In genomic region chr18:58534535-58535301, GRCh38 we compare ENCODE assay signal across 12 cellular contexts.
DNase-seq lines count a peak whose midpoint lies in the region; ATAC-seq, FAIRE-seq and TF ChIP-seq lines count a peak whose summit lies in the region.
"Had no signal": no experiment of that assay in that cellular context is flagged by ENCODE, and none has a peak within 500 bp of the region (broad histone marks: within the 10 kb centered on the region; RNA-seq: fewer than 3 reads in every experiment).

No MANE protein-coding gene starts in this region.

- H3F3A ChIP-seq in smooth muscle cell (ENCODE audit: low read depth), result no peaks in the 10 kb centered on the region

- peak; percentile 18 for ATAC-seq in GM19025 (IDR thresholded peaks at IDR 0.05; ENCODE audit: low read depth, unreplicated experiment)
- peak; percentile 5 for ATAC-seq in HG02763 (IDR thresholded peaks at IDR 0.05; ENCODE audit: unreplicated experiment)

- H3K4me1 Mint-ChIP-seq in Calu3 (ENCODE audit: low read depth, unreplicated experiment), result peaks cover 55% of the 10 kb centered on the region
- H3K4me1 Mint-ChIP-seq in activated T-helper 2 cell treated with anti-CD3 and anti-CD28 coated beads, Interferon-gamma antibody, Interleukin-2, Interleukin-4, amounts not matched to agents 10 μg/mL and 5 μg/mL and 100 μg/mL, durations not matched to agents 14 hours and 24 hours and 36 hours (ENCODE audit: low read depth), result peaks cover 33% of the 10 kb centered on the region

- H3K79me2 ChIP-seq in smooth muscle cell (ENCODE audit: low read depth), result no peaks in the 10 kb centered on the region

- no peak overlapping the region for H3K4me3 Mint-ChIP-seq in Calu3 (ENCODE audit: low read depth, unreplicated experiment)
- no peak overlapping the region for H3K4me3 Mint-ChIP-seq in activated T-helper 2 cell treated with anti-CD3 and anti-CD28 coated beads, Interferon-gamma antibody, Interleukin-2, Interleukin-4, amounts not matched to agents 10 μg/mL and 5 μg/mL and 100 μg/mL, durations not matched to agents 14 hours and 24 hours and 36 hours (ENCODE audit: low read depth)
- H3K4me3 Mint-ChIP-seq: activated T-helper 1 cell treated with anti-CD3 and anti-CD28 coated beads, Interleukin-12 subunit alpha, Interleukin-12 subunit beta, Interleukin-2, Interleukin-4 antibody, amounts not matched to agents 30 ng/mL and 10 ng/mL and 1 ng/mL, durations not matched to agents 14 hours and 24 hours and 36 hours had no signal

- H3K9me3 Mint-ChIP-seq in Calu3 (ENCODE audit: low read depth, unreplicated experiment), result no peaks in the 10 kb centered on the region
- no peaks in the 10 kb centered on the region for H3K9me3 Mint-ChIP-seq in activated T-helper 2 cell treated with anti-CD3 and anti-CD28 coated beads, Interferon-gamma antibody, Interleukin-2, Interleukin-4, amounts not matched to agents 10 μg/mL and 5 μg/mL and 100 μg/mL, durations not matched to agents 14 hours and 24 hours and 36 hours
- H3K9me3 Mint-ChIP-seq: activated T-helper 1 cell treated with anti-CD3 and anti-CD28 coated beads, Interleukin-12 subunit alpha, Interleukin-12 subunit beta, Interleukin-2, Interleukin-4 antibody, amounts not matched to agents 30 ng/mL and 10 ng/mL and 1 ng/mL, durations not matched to agents 14 hours and 24 hours and 36 hours had no signal

- no peaks in the 10 kb centered on the region for H3K9me3 ChIP-seq in smooth muscle cell (replicated peaks; ENCODE audit: low read depth)
- H3K9me3 ChIP-seq: Peyer's patch, upper lobe of right lung had no signal

- H3K36me3 Mint-ChIP-seq in Calu3 (ENCODE audit: insufficient read depth, unreplicated experiment), result no peaks in the 10 kb centered on the region
- H3K36me3 Mint-ChIP-seq in activated T-helper 2 cell treated with anti-CD3 and anti-CD28 coated beads, Interferon-gamma antibody, Interleukin-2, Interleukin-4, amounts not matched to agents 10 μg/mL and 5 μg/mL and 100 μg/mL, durations not matched to agents 14 hours and 24 hours and 36 hours (ENCODE audit: low read depth), result no peaks in the 10 kb centered on the region

- peak overlapping the region; percentile 17 for H3K27ac Mint-ChIP-seq in Calu3 (ENCODE audit: unreplicated experiment)
- H3K27ac Mint-ChIP-seq in activated T-helper 2 cell treated with anti-CD3 and anti-CD28 coated beads, Interferon-gamma antibody, Interleukin-2, Interleukin-4, amounts not matched to agents 10 μg/mL and 5 μg/mL and 100 μg/mL, durations not matched to agents 14 hours and 24 hours and 36 hours, result peak overlapping the region; percentile 24

- no peaks in the 10 kb centered on the region for H3K27me3 ChIP-seq in smooth muscle cell (ENCODE audit: low read depth)
- H3K27me3 ChIP-seq: Peyer's patch, upper lobe of right lung had no signal

- CTCF ChIA-PET in Calu3 (lab: Charles Lee), result interaction anchor here (1.1 kb wide), 1 partner anchor 136 kb away, joined by 3 read pairs; the partner anchor contains the start of gene MALT1

- TF ChIP-seq POLR2A in H54 (IDR thresholded peaks at IDR 0.05; ENCODE audit: low read depth, low read length), result no peak

- WGBS in smooth muscle cell (ENCODE audit: low lambda C conversion rate), result 92% methylated on average over 11 of the region's 11 CpGs

- H3K27me3 Mint-ChIP-seq in Calu3 (ENCODE audit: unreplicated experiment), result no peaks in the 10 kb centered on the region
- H3K27me3 Mint-ChIP-seq in activated T-helper 2 cell treated with anti-CD3 and anti-CD28 coated beads, Interferon-gamma antibody, Interleukin-2, Interleukin-4, amounts not matched to agents 10 μg/mL and 5 μg/mL and 100 μg/mL, durations not matched to agents 14 hours and 24 hours and 36 hours (ENCODE audit: low read depth), result peaks cover 21% of the 10 kb centered on the region

- H3K4me1 ChIP-seq in smooth muscle cell (ENCODE audit: low read depth), result no peaks in the 10 kb centered on the region
- H3K4me1 ChIP-seq: upper lobe of right lung had no signal

- no peak overlapping the region for H3K4me2 ChIP-seq in smooth muscle cell

- H3K4me3 ChIP-seq in smooth muscle cell, result no peak overlapping the region
- H3K4me3 ChIP-seq: Peyer's patch, upper lobe of right lung had no signal

- no peak overlapping the region for H3K27ac ChIP-seq in smooth muscle cell (ENCODE audit: low read depth)
- H3K27ac ChIP-seq: Peyer's patch, upper lobe of right lung had no signal

- DNase-seq in Calu3, result no peak
- DNase-seq in activated T-helper 2 cell treated with anti-CD3 and anti-CD28 coated beads, Interferon-gamma antibody, Interleukin-2, Interleukin-4, amounts not matched to agents 10 μg/mL and 5 μg/mL and 100 μg/mL, durations not matched to agents 14 hours and 24 hours and 36 hours (ENCODE audit: low spot score), result no peak
- DNase-seq in AG08395 (ENCODE audit: low spot score), result no peak
- DNase-seq in HT-29 (ENCODE audit: low spot score), result no peak
- no peak for DNase-seq in H54 (ENCODE audit: insufficient read length, low spot score)
- DNase-seq in smooth muscle cell (lab: John Stamatoyannopoulos, UW; ENCODE audit: unreplicated experiment), result no peak
- DNase-seq: NCI-H2227 treated with DMSO at 0.1 percent for 48 hours, Peyer's patch, upper lobe of right lung had no signal

- H4K20me1 ChIP-seq in smooth muscle cell (ENCODE audit: low read depth), result no peaks in the 10 kb centered on the region

- TF ChIP-seq CTCF in Calu3 (IDR thresholded peaks at IDR 0.05; ENCODE audit: unreplicated experiment) (no peak), smooth muscle cell (IDR thresholded peaks at IDR 0.05; ENCODE audit: borderline replicate concordance, insufficient read depth, poor library complexity, severe bottlenecking) (no peak)

- BruUV-seq in Calu3 (replicated peaks; lab: Mats Ljungman, UMichigan), result no TSS peak

- FAIRE-seq in H54 (lab: Jason Lieb, UNC), result no peak

- intact Hi-C loops in Calu3 (cut with micrococcal nuclease; ENCODE audit: unreplicated experiment), result no loop called here
- intact Hi-C loops in activated T-helper 2 cell treated with anti-CD3 and anti-CD28 coated beads, Interferon-gamma antibody, Interleukin-2, Interleukin-4, amounts not matched to agents 10 μg/mL and 5 μg/mL and 100 μg/mL, durations not matched to agents 14 hours and 24 hours and 36 hours (cut with micrococcal nuclease), result no loop called here

- no peak overlapping the region for H3K9ac ChIP-seq in smooth muscle cell (ENCODE audit: low read depth)

- H3K36me3 ChIP-seq in smooth muscle cell (ENCODE audit: low read depth), result no peaks in the 10 kb centered on the region
- H3K36me3 ChIP-seq: Peyer's patch, upper lobe of right lung had no signal

- no peak overlapping the region for H2AFZ ChIP-seq in smooth muscle cell (ENCODE audit: low read depth)
